ENCODE assay signal across 25 cellular contexts in genomic region chr1:6421266-6421665, GRCh38. TPM values are rescaled to one million over a fixed set of nuclear protein-coding genes. Genes with fewer than 3 reads are reported as not detected.
"Had no signal": no experiment of that assay in that cellular context is flagged by ENCODE, and none has a peak within 500 bp of the region (broad histone marks: within the 10 kb centered on the region; RNA-seq: fewer than 3 reads in every experiment).

No MANE protein-coding gene starts in this region.

- H3K9me3 Mint-ChIP-seq: activated CD4-positive, alpha-beta T cell treated with anti-CD3 and anti-CD28 coated beads, Interleukin-2, amount 10 ng/mL, durations not matched to agents 7 days and 5 days; activated T-helper 1 cell treated with anti-CD3 and anti-CD28 coated beads, Interleukin-12 subunit alpha, Interleukin-12 subunit beta, Interleukin-2, Interleukin-4 antibody, amounts not matched to agents 30 ng/mL and 10 ng/mL and 1 ng/mL, durations not matched to agents 14 hours and 24 hours and 36 hours; naive thymus-derived CD8-positive, alpha-beta T cell; stimulated activated effector memory CD8-positive, alpha-beta T cell treated with anti-CD3 and anti-CD28 coated beads, Interleukin-12 subunit alpha, Interleukin-12 subunit beta, amount 100 ng/mL, for 72 hours; stimulated activated naive CD8-positive, alpha-beta T cell treated with anti-CD3 and anti-CD28 coated beads, Interleukin-15, amount 100 ng/mL, for 72 hours; T-helper 2 cell treated with Interferon-gamma antibody and Interleukin-4, amounts not matched to agents 5 μg/mL and 100 μg/mL, for 36 hours had no signal

- H3K27ac Mint-ChIP-seq: activated CD4-positive, alpha-beta T cell treated with anti-CD3 and anti-CD28 coated beads, Interleukin-2, amount 10 ng/mL, durations not matched to agents 7 days and 5 days; activated CD8-positive, alpha-beta T cell treated with anti-CD3 and anti-CD28 coated beads, Interleukin-2, amount 10 ng/mL, durations not matched to agents 7 days and 5 days; immature natural killer cell; naive thymus-derived CD8-positive, alpha-beta T cell; stimulated activated effector memory CD8-positive, alpha-beta T cell treated with anti-CD3 and anti-CD28 coated beads, Interleukin-12 subunit alpha, Interleukin-12 subunit beta, amount 100 ng/mL, for 72 hours; stimulated activated naive CD8-positive, alpha-beta T cell treated with anti-CD3 and anti-CD28 coated beads, Interleukin-15, amount 100 ng/mL, for 72 hours; T-helper 2 cell treated with Interferon-gamma antibody and Interleukin-4, amounts not matched to agents 5 μg/mL and 100 μg/mL, for 36 hours had no signal

- H3K79me2 ChIP-seq: hepatocyte, parathyroid adenoma had no signal

- H3K9me3 ChIP-seq: left ventricle myocardium inferior, right lobe of liver, tibial nerve, uterus had no signal

- ATAC-seq: activated CD8-positive, alpha-beta T cell treated with anti-CD3 and anti-CD28 coated beads, Interleukin-2, amount 10 ng/mL, durations not matched to agents 7 days and 5 days; naive thymus-derived CD8-positive, alpha-beta T cell; right lobe of liver; stimulated activated effector memory CD8-positive, alpha-beta T cell treated with anti-CD3 and anti-CD28 coated beads, Interleukin-12 subunit alpha, Interleukin-12 subunit beta, amount 100 ng/mL, for 72 hours; stimulated activated naive CD8-positive, alpha-beta T cell treated with anti-CD3 and anti-CD28 coated beads, Interleukin-15, amount 100 ng/mL, for 72 hours had no signal

- H3K27ac ChIP-seq: brain microvascular endothelial cell, hepatocyte, left ventricle myocardium inferior, parathyroid adenoma, right lobe of liver, tibial nerve, uterus, VCaP had no signal

- H3K4me3 ChIP-seq: hepatocyte, right lobe of liver, uterus had no signal

- H3K9ac ChIP-seq: parathyroid adenoma had no signal

- H3K4me3 Mint-ChIP-seq: activated CD4-positive, alpha-beta T cell treated with anti-CD3 and anti-CD28 coated beads, Interleukin-2, amount 10 ng/mL, durations not matched to agents 7 days and 5 days; activated CD8-positive, alpha-beta T cell treated with anti-CD3 and anti-CD28 coated beads, Interleukin-2, amount 10 ng/mL, durations not matched to agents 7 days and 5 days; activated T-helper 1 cell treated with anti-CD3 and anti-CD28 coated beads, Interleukin-12 subunit alpha, Interleukin-12 subunit beta, Interleukin-2, Interleukin-4 antibody, amounts not matched to agents 30 ng/mL and 10 ng/mL and 1 ng/mL, durations not matched to agents 14 hours and 24 hours and 36 hours; stimulated activated naive CD8-positive, alpha-beta T cell treated with anti-CD3 and anti-CD28 coated beads, Interleukin-15, amount 100 ng/mL, for 72 hours; T-helper 2 cell treated with Interferon-gamma antibody and Interleukin-4, amounts not matched to agents 5 μg/mL and 100 μg/mL, for 36 hours had no signal

- H2AFZ ChIP-seq: hepatocyte, parathyroid adenoma had no signal

- H3K36me3 Mint-ChIP-seq: immature natural killer cell; naive thymus-derived CD8-positive, alpha-beta T cell; stimulated activated effector memory CD8-positive, alpha-beta T cell treated with anti-CD3 and anti-CD28 coated beads, Interleukin-12 subunit alpha, Interleukin-12 subunit beta, amount 100 ng/mL, for 72 hours had no signal

- DNase-seq: activated CD4-positive, alpha-beta T cell treated with anti-CD3 and anti-CD28 coated beads, Interleukin-2, amount 10 ng/mL, durations not matched to agents 7 days and 5 days; activated CD4-positive, CD25-positive, alpha-beta regulatory T cell treated with anti-CD3 and anti-CD28 coated beads, Interleukin-2, amount 50 U/mL, for 72 hours; activated CD8-positive, alpha-beta T cell treated with anti-CD3 and anti-CD28 coated beads, Interleukin-2, amount 10 ng/mL, durations not matched to agents 7 days and 5 days; activated gamma-delta T cell; activated naive CD4-positive, alpha-beta T cell treated with anti-CD3 and anti-CD28 coated beads, Interleukin-2, amount 50 U/mL, for 16 hours; aorta; brain microvascular endothelial cell; caudate nucleus; dermis blood vessel endothelial cell; effector CD8-positive, alpha-beta T cell; immature natural killer cell; kidney glomerular epithelial cell; left ventricle myocardium inferior; naive thymus-derived CD8-positive, alpha-beta T cell; right lobe of liver; stimulated activated naive CD8-positive, alpha-beta T cell treated with anti-CD3 and anti-CD28 coated beads, Interleukin-15, amount 100 ng/mL, for 72 hours; uterus had no signal

- H3K36me3 ChIP-seq: brain microvascular endothelial cell, left ventricle myocardium inferior, right lobe of liver, tibial nerve, uterus had no signal

RNA-seq across cellular contexts. Expression of gene HES2, which starts 1.5 kb away (rescaled TPM):
- total RNA-seq: frontal cortex; left ventricle myocardium inferior; naive thymus-derived CD8-positive, alpha-beta T cell; tibial nerve had no signal

RNA-seq across cellular contexts. Expression of gene ESPN, which starts 3.3 kb away (rescaled TPM):
- total RNA-seq: frontal cortex had no signal
